Comparison of ENCODE assay signal across 8 cellular contexts in genomic region chr17:77728022-77728671, GRCh38.
A peak's percentile ranks its signal among the peaks of the same experiment; 100 is the strongest.
DNase-seq lines count a peak whose midpoint lies in the region; ATAC-seq and TF ChIP-seq lines count a peak whose summit lies in the region.

No MANE protein-coding gene starts in this region.

- no peak overlapping the region for H3K4me3 Mint-ChIP-seq in Calu3 (ENCODE audit: low read depth, unreplicated experiment)

- intact Hi-C loops in mammary epithelial cell (cut with micrococcal nuclease), result no loop called here
- intact Hi-C loops in Calu3 (cut with micrococcal nuclease; ENCODE audit: unreplicated experiment), result no loop called here

- H3K36me3 ChIP-seq in mammary epithelial cell (ENCODE audit: insufficient read depth, low read length) (no peaks in the 10 kb centered on the region), muscle layer of duodenum (ENCODE audit: control insufficient read depth in 1 of 2, insufficient read depth in 2 of 2, low read length in 2 of 2) (no peaks in the 10 kb centered on the region)

- ATAC-seq in GM18867 (IDR thresholded peaks at IDR 0.05; ENCODE audit: unreplicated experiment) (no peak), HG03354 (IDR thresholded peaks at IDR 0.05; ENCODE audit: poor library complexity, severe bottlenecking, unreplicated experiment) (no peak), HG03439 (IDR thresholded peaks at IDR 0.05; ENCODE audit: unreplicated experiment) (no peak)

- H2AFZ ChIP-seq in mammary epithelial cell (ENCODE audit: low read depth, low read length), result peak overlapping the region; percentile 29

- H3K4me2 ChIP-seq in mammary epithelial cell (ENCODE audit: insufficient read depth, low read depth, low read length), result no peak overlapping the region

- H3K4me1 ChIP-seq in mammary epithelial cell (ENCODE audit: insufficient read depth, low read length) (no peaks in the 10 kb centered on the region), muscle layer of duodenum (ENCODE audit: control insufficient read depth in 1 of 2, insufficient read depth in 2 of 2, low read length in 2 of 2) (peaks cover 5 to 15% of the 10 kb centered on the region in 2 donors)

- H3K27me3 Mint-ChIP-seq in Calu3 (ENCODE audit: unreplicated experiment), result peaks cover 98% of the 10 kb centered on the region

- H3K36me3 Mint-ChIP-seq in Calu3 (ENCODE audit: insufficient read depth, unreplicated experiment), result no peaks in the 10 kb centered on the region

- DNase-seq in DMS 273 treated with DMSO at 0.1 percent for 48 hours (lab: John Stamatoyannopoulos, UW) (peak; percentile 87), NCI-H187 (lab: John Stamatoyannopoulos, UW) (peak; percentile 60 to 80), mammary epithelial cell (peak; percentile 13), Calu3 (no peak)

- H3K9ac ChIP-seq in mammary epithelial cell (ENCODE audit: insufficient read depth, low read length), result no peak overlapping the region

- H3K9me3 Mint-ChIP-seq in Calu3 (ENCODE audit: low read depth, unreplicated experiment), result peaks cover 3% of the 10 kb centered on the region

- H3K27ac ChIP-seq in mammary epithelial cell (ENCODE audit: insufficient read depth, low read depth, low read length) (no peak overlapping the region), muscle layer of duodenum (ENCODE audit: low read length) (peak overlapping the region; percentile 20)

- CTCF ChIA-PET in mammary epithelial cell (lab: Charles Lee; ENCODE audit: low non-redundant PET) (interaction anchor here (0.6 kb wide), 1 partner anchor 22 kb away, joined by 6 read pairs; no protein-coding TSS in a partner anchor), Calu3 (lab: Charles Lee) (no interaction called here)

- H4K20me1 ChIP-seq in mammary epithelial cell (ENCODE audit: insufficient read depth, low read length), result no peaks in the 10 kb centered on the region

- no peaks in the 10 kb centered on the region for H3K79me2 ChIP-seq in mammary epithelial cell (ENCODE audit: insufficient read depth, low read length)

- in situ Hi-C loops in mammary epithelial cell (cut with MboI; ENCODE audit: low sequenced_read_pairs in 2 of 2), result no loop called here

- H3K4me3 ChIP-seq in mammary epithelial cell (replicated peaks in 1 of 3; ENCODE audit: insufficient read depth in 1 of 3, low read depth in 2 of 3, low read length in 3 of 3) (no peak overlapping the region), muscle layer of duodenum (ENCODE audit: low read depth in 1 of 2, low read length in 2 of 2) (no peak overlapping the region)

- no peak overlapping the region for H3K27ac Mint-ChIP-seq in Calu3 (ENCODE audit: unreplicated experiment)

- 22% methylated on average over 10 of the region's 14 CpGs for WGBS in mammary epithelial cell (ENCODE audit: low coverage, missing lambda C conversion rate)

- H3K9me3 ChIP-seq in mammary epithelial cell (replicated peaks; ENCODE audit: insufficient read depth, low read length), result peaks cover 5% of the 10 kb centered on the region
- peaks cover 4 to 14% of the 10 kb centered on the region in 2 donors for H3K9me3 ChIP-seq in muscle layer of duodenum (ENCODE audit: control insufficient read depth in 1 of 2, low read length in 2 of 2)

- TF ChIP-seq CTCF in mammary epithelial cell (conservative IDR thresholded peaks at IDR 0.05 in 1 of 2, IDR thresholded peaks at IDR 0.05 in 1 of 2; ENCODE audit: extremely low read depth in 1 of 2, insufficient read depth in 1 of 2, low read depth in 1 of 2, low read length in 2 of 2) (peak; percentile 18 to 66), Calu3 (IDR thresholded peaks at IDR 0.05; ENCODE audit: unreplicated experiment) (no peak)

- no peaks in the 10 kb centered on the region for H3K4me1 Mint-ChIP-seq in Calu3 (ENCODE audit: low read depth, unreplicated experiment)

- dilution Hi-C loops in mammary epithelial cell (cut with HindIII; ENCODE audit: low sequenced_read_pairs), result no loop called here

- no TSS peak for BruUV-seq in mammary epithelial cell (replicated peaks; lab: Mats Ljungman, UMichigan)
- BruUV-seq in Calu3 (replicated peaks; lab: Mats Ljungman, UMichigan), result no TSS peak

- H3K27me3 ChIP-seq in mammary epithelial cell (ENCODE audit: insufficient read depth, low read length), result peaks cover 1% of the 10 kb centered on the region
- no peaks in the 10 kb centered on the region for H3K27me3 ChIP-seq in muscle layer of duodenum (ENCODE audit: low read depth, low read length)
